ENCODE assay signal across 21 cellular contexts in the genomic region with DNA sequence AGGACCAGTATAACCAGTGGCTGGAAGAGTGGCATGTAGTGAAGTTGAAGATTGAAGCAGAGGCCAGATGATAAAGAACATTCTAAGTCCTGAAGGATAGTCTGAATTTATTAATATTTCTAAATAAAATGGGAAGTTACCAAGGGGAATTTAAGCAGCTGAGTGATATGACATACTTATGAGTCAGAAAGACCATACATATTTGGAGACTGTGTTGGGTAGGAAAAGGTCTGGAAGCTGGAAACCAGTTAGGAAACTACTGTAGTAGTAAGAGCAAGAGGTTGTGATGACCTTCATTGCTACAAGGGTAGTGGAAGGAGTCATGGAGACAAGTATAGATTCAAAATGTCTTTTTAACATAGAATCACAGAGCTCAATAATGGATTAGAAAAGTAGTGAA.
DNase-seq lines count a peak whose midpoint lies in the region; ATAC-seq, FAIRE-seq and TF ChIP-seq lines count a peak whose summit lies in the region.
"Had no signal": no experiment of that assay in that cellular context is flagged by ENCODE, and none has a peak within 500 bp of the region (broad histone marks: within the 10 kb centered on the region; RNA-seq: fewer than 3 reads in every experiment).

No MANE protein-coding gene starts in this region.

- FAIRE-seq in small intestine (lab: Jason Lieb, UNC), result no peak
- FAIRE-seq: islet of Langerhans had no signal

- H3K4me1 ChIP-seq in fibroblast of lung (ENCODE audit: control insufficient read depth, extremely low read depth, insufficient read depth, low read length), result peaks cover 3% of the 10 kb centered on the region
- peaks cover 22% of the 10 kb centered on the region for H3K4me1 ChIP-seq in osteoblast (ENCODE audit: insufficient read depth, low read length)
- peaks cover 0 to 3% of the 10 kb centered on the region in 2 donors for H3K4me1 ChIP-seq in small intestine (ENCODE audit: control insufficient read depth in 2 of 2, insufficient read depth in 1 of 2, low read depth in 1 of 2, low read length in 1 of 2)
- H3K4me1 ChIP-seq: lower lobe of right lung had no signal

- H3K4me2 ChIP-seq in fibroblast of lung (ENCODE audit: extremely low read depth, insufficient read depth, low read length), result no peak overlapping the region
- no peak overlapping the region for H3K4me2 ChIP-seq in osteoblast (ENCODE audit: insufficient read depth, low read length)

- H3K36me3 ChIP-seq in fibroblast of lung (ENCODE audit: control insufficient read depth, insufficient read depth, low read length) (no peaks in the 10 kb centered on the region), osteoblast (ENCODE audit: insufficient read depth, low read length) (no peaks in the 10 kb centered on the region), small intestine (ENCODE audit: control insufficient read depth in 2 of 2, insufficient read depth in 2 of 2, low read length in 2 of 2) (no peaks in the 10 kb centered on the region)
- H3K36me3 ChIP-seq: lower lobe of right lung, thoracic aorta had no signal

- no peak overlapping the region for H3K4me3 ChIP-seq in fibroblast of lung (replicated peaks in 1 of 4; ENCODE audit: control extremely low read depth in 1 of 4, insufficient read depth in 1 of 4, low read depth in 3 of 4, low read length in 4 of 4)
- H3K4me3 ChIP-seq in osteoblast (ENCODE audit: insufficient read depth, low read length), result no peak overlapping the region
- no peak overlapping the region for H3K4me3 ChIP-seq in small intestine (ENCODE audit: low read depth in 1 of 2, low read length in 2 of 2)
- H3K4me3 ChIP-seq: coronary artery, lower lobe of right lung, thoracic aorta had no signal

- no peak for TF ChIP-seq CTCF in RWPE1 (conservative IDR thresholded peaks at IDR 0.05; ENCODE audit: low read depth)
- no peak for TF ChIP-seq CTCF in fibroblast of lung (conservative IDR thresholded peaks at IDR 0.05 in 1 of 2, IDR thresholded peaks at IDR 0.05 in 1 of 2; ENCODE audit: low read depth in 1 of 2, low read length in 2 of 2)
- no peak for TF ChIP-seq CTCF in osteoblast (IDR thresholded peaks at IDR 0.05; ENCODE audit: extremely low read depth, low read depth, low read length)

- no peak overlapping the region for H3K9ac ChIP-seq in fibroblast of lung (ENCODE audit: insufficient read depth, low read length)

- H3K79me2 ChIP-seq in fibroblast of lung (ENCODE audit: control insufficient read depth, insufficient read depth, low read length) (no peaks in the 10 kb centered on the region), osteoblast (ENCODE audit: insufficient read depth, low read length) (no peaks in the 10 kb centered on the region)

- POLR2A ChIA-PET in RWPE1 (lab: Yijun Ruan, JAX; ENCODE audit: low non-redundant PET), result no interaction called here

- H4K20me1 ChIP-seq in fibroblast of lung (ENCODE audit: control insufficient read depth, extremely low read depth, insufficient read depth, low read length), result no peaks in the 10 kb centered on the region
- H4K20me1 ChIP-seq in osteoblast (ENCODE audit: insufficient read depth, low read length), result no peaks in the 10 kb centered on the region

- no peak for ATAC-seq in GM21423 (IDR thresholded peaks at IDR 0.05; ENCODE audit: unreplicated experiment)
- ATAC-seq: CD8-positive, alpha-beta T cell; lower lobe of right lung; stimulated activated effector memory CD8-positive, alpha-beta T cell treated with anti-CD3 and anti-CD28 coated beads, Interleukin-12 subunit alpha, Interleukin-12 subunit beta, amount 100 ng/mL, for 72 hours had no signal

- H3K27ac ChIP-seq in RWPE1, result no peak overlapping the region
- H3K27ac ChIP-seq in fibroblast of lung (ENCODE audit: insufficient read depth, low read length), result no peak overlapping the region
- peak overlapping the region; percentile 36 for H3K27ac ChIP-seq in osteoblast (ENCODE audit: low read depth, low read length)
- H3K27ac ChIP-seq in small intestine (ENCODE audit: low read depth in 1 of 2, low read length in 1 of 2), result no peak overlapping the region
- H3K27ac ChIP-seq: coronary artery, lower lobe of right lung, thoracic aorta had no signal

- CTCF ChIA-PET in RWPE1 (lab: Yijun Ruan, JAX), result interaction anchor here (0.7 to 1.1 kb wide), 2 partner anchors 9 to 40 kb away, joined by 3 to 4 read pairs; no protein-coding TSS in a partner anchor

- H2AFZ ChIP-seq in fibroblast of lung (ENCODE audit: low read length), result no peak overlapping the region
- no peak overlapping the region for H2AFZ ChIP-seq in osteoblast (ENCODE audit: low read length)

- H3K9me3 ChIP-seq in fibroblast of lung (ENCODE audit: control insufficient read depth, insufficient read depth, low read depth, low read length) (no peaks in the 10 kb centered on the region), osteoblast (ENCODE audit: low read depth, low read length) (no peaks in the 10 kb centered on the region), small intestine (ENCODE audit: control insufficient read depth, low read depth) (no peaks in the 10 kb centered on the region)
- H3K9me3 ChIP-seq: thoracic aorta had no signal

- H3K27me3 ChIP-seq in fibroblast of lung (ENCODE audit: control insufficient read depth, insufficient read depth, low read length) (no peaks in the 10 kb centered on the region), osteoblast (ENCODE audit: insufficient read depth, low read length) (no peaks in the 10 kb centered on the region), small intestine (ENCODE audit: control insufficient read depth in 2 of 2, insufficient read depth in 2 of 2, low read length in 2 of 2) (no peaks in the 10 kb centered on the region)

- DNase-seq in HCEC 1CT (peak; percentile 89), RWPE1 (ENCODE audit: low spot score) (peak; percentile 15), fibroblast of lung (ENCODE audit: low read depth in 2 of 2) (peak; percentile 65 to 71), osteoblast (ENCODE audit: insufficient read length, low spot score, missing footprints) (peak; percentile 69), small intestine (no peak), NCI-H774 (lab: John Stamatoyannopoulos, UW) (no peak)
- DNase-seq: activated CD4-positive, alpha-beta T cell treated with anti-CD3 and anti-CD28 coated beads, Interleukin-2, amount 50 U/mL, for 48 hours; activated effector memory CD4-positive, alpha-beta T cell treated with Interleukin-2 at 50 U/mL for 16 hours; activated naive CD8-positive, alpha-beta T cell treated with anti-CD3 and anti-CD28 coated beads, Interleukin-2, amount 10 ng/mL, durations not matched to agents 7 days and 5 days; AML-193; CD8-positive, alpha-beta T cell; hypothalamus; lower lobe of right lung; NCI-H2081 treated with DMSO at 0.1 percent for 48 hours; stimulated activated CD4-positive, alpha-beta T cell treated with anti-CD3 and anti-CD28 coated beads, Interleukin-2, amount 100 ng/mL, for 24 hours; T-helper 9 cell had no signal

Comparison
In these comparisons a context has a peak if more than half of its experiments do, and no peak if none do; other contexts are left out.
1. DNase-seq: peak in HCEC 1CT (single experiment), RWPE1 (single experiment), fibroblast of lung (2 of 2) and osteoblast (single experiment); none in small intestine (single experiment) and NCI-H774 (single experiment).